ENCODE assay signal across 8 cellular contexts in the genomic region with DNA sequence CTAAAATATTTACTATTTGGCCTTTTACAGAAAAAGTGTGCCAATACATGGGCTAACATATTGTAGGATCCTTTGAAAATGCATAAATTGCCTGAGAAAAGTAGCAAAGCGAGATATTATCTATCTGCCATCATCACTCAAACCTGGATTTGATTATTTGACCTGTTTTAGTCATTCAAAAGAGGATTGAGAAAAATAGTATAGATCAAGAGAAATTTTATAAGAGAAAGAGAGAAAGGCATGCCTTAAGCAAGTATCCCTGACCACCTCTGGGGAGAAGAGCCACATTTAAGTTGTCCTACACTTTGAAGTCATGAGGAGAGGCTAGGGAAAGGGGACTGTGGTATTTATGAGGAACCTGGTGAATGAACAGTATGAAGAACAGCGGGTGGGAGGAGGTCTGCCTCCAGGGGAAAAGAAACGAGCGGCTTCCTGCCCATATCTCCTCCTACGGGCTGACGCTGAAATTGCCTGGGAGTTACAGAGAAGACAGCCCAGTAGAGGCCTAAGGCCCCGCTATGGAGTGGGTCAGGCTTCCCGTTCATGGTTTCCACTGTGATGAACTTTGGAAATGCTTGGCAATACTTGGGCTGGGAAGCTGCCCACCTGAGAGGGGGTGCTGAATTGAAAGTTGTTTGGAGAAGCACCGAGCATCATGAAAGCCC.
DNase-seq lines count a peak whose midpoint lies in the region; ATAC-seq and TF ChIP-seq lines count a peak whose summit lies in the region.

No MANE protein-coding gene starts in this region.

- peak; percentile 9 for TF ChIP-seq CTCF in astrocyte of the spinal cord (IDR thresholded peaks at IDR 0.05; ENCODE audit: low read depth, low read length)
- TF ChIP-seq CTCF in mucosa of descending colon (IDR thresholded peaks at IDR 0.05), result no peak

- peak; percentile 10 for DNase-seq in Caki2 (ENCODE audit: low read depth)
- DNase-seq in HT1080 (ENCODE audit: low read depth), result peak; percentile 71
- peak; percentile 38 for DNase-seq in astrocyte of the spinal cord (ENCODE audit: low read depth, low spot score)
- no peak for DNase-seq in mucosa of descending colon
- no peak for DNase-seq in activated CD8-positive, alpha-beta memory T cell treated with anti-CD3 and anti-CD28 coated beads for 24 hours

- H3K4me1 ChIP-seq in mucosa of descending colon (ENCODE audit: low read depth), result no peaks in the 10 kb centered on the region

- no peak overlapping the region for H3K4me3 ChIP-seq in astrocyte of the spinal cord (ENCODE audit: low read depth, low read length)
- H3K4me3 ChIP-seq in mucosa of descending colon, result no peak overlapping the region

- ATAC-seq in mucosa of descending colon, result peak; percentile 13
- ATAC-seq in GM21381 (IDR thresholded peaks at IDR 0.05; ENCODE audit: unreplicated experiment), result no peak
- no peak for ATAC-seq in GM18868 (IDR thresholded peaks at IDR 0.05; ENCODE audit: unreplicated experiment)
- no peak for ATAC-seq in GM18505 (IDR thresholded peaks at IDR 0.05; ENCODE audit: unreplicated experiment)

- no peaks in the 10 kb centered on the region for H3K9me3 ChIP-seq in mucosa of descending colon

- H3K36me3 ChIP-seq in mucosa of descending colon (ENCODE audit: low read depth), result no peaks in the 10 kb centered on the region

- in situ Hi-C loops in Caki2 (cut with HindIII; ENCODE audit: low pct_unique_long_range_greater_than_20kb, low sequenced_read_pairs) (no loop called here), astrocyte of the spinal cord (cut with HindIII; ENCODE audit: low sequenced_read_pairs) (no loop called here)

- TF ChIP-seq POLR2A in GM18505 (IDR thresholded peaks at IDR 0.05; ENCODE audit: borderline replicate concordance, extremely low read depth, insufficient read depth, insufficient read length), result no peak

- intact Hi-C loops in mucosa of descending colon (cut with DNase I, micrococcal nuclease), result no loop called here

Comparison
In these comparisons a context has a peak if more than half of its experiments do, and no peak if none do; other contexts are left out.
1. DNase-seq: peak in Caki2 (single experiment), HT1080 (single experiment) and astrocyte of the spinal cord (single experiment); none in mucosa of descending colon (0 of 3) and activated CD8-positive, alpha-beta memory T cell treated with anti-CD3 and anti-CD28 coated beads for 24 hours (single experiment).